13 cellular contexts compared by ENCODE assay signal in genomic region chr2:150698016-150698661, GRCh38.
DNase-seq lines count a peak whose midpoint lies in the region; ATAC-seq and TF ChIP-seq lines count a peak whose summit lies in the region.
"Had no signal": no experiment of that assay in that cellular context is flagged by ENCODE, and none has a peak within 500 bp of the region (broad histone marks: within the 10 kb centered on the region; RNA-seq: fewer than 3 reads in every experiment).

No MANE protein-coding gene starts in this region.

- H4K20me1 ChIP-seq in PC-3 (ENCODE audit: low read length): no peaks in the 10 kb centered on the region
- H4K20me1 ChIP-seq: BLaER1 treated with 17β-estradiol and CSF1 and Interleukin-3, amounts not matched to agents 10 nM and 100 nM had no signal

- H3K27ac ChIP-seq in PC-3 (ENCODE audit: low read length) (peak overlapping the region; percentile 8; the same call in 1 of the 2 replicates), psoas muscle (peak overlapping the region; percentile 38)
- no peak overlapping the region for H3K27ac ChIP-seq in CD8-positive, alpha-beta memory T cell (ENCODE audit: low read depth, low read length)
- H3K27ac ChIP-seq: BLaER1 treated with 17β-estradiol and CSF1 and Interleukin-3, amounts not matched to agents 10 nM and 100 nM had no signal

- no peak overlapping the region for H3K27ac Mint-ChIP-seq in CD8-positive, alpha-beta memory T cell

- no peaks in the 10 kb centered on the region for H3F3A ChIP-seq in PC-3 (ENCODE audit: low read length, unreplicated experiment)

- no peak overlapping the region for H3K9ac ChIP-seq in PC-3 (ENCODE audit: low read length)
- H3K9ac ChIP-seq: BLaER1 treated with 17β-estradiol and CSF1 and Interleukin-3, amounts not matched to agents 10 nM and 100 nM had no signal

- no peaks in the 10 kb centered on the region for H3K9me2 ChIP-seq in PC-3 (replicated peaks; ENCODE audit: low read length)

- H3K9me3 ChIP-seq in PC-3 (ENCODE audit: low read length) (no peaks in the 10 kb centered on the region), psoas muscle (no peaks in the 10 kb centered on the region)
- H3K9me3 ChIP-seq in CD8-positive, alpha-beta memory T cell (ENCODE audit: low read length): no peaks in the 10 kb centered on the region
- H3K9me3 ChIP-seq: BLaER1 treated with 17β-estradiol and CSF1 and Interleukin-3, amounts not matched to agents 10 nM and 100 nM had no signal

- peaks cover 0 to 2% of the 10 kb centered on the region in 2 donors for H3K27me3 Mint-ChIP-seq in CD8-positive, alpha-beta memory T cell

- intact Hi-C loops in PC-3 (cut with micrococcal nuclease): no loop called here
- intact Hi-C loops in psoas muscle (cut with DNase I): no loop called here

- no peaks in the 10 kb centered on the region for H3K79me2 ChIP-seq in PC-3 (ENCODE audit: low read length)

- H3K4me1 ChIP-seq in PC-3 (ENCODE audit: insufficient read depth, low read length) (peaks cover 20% of the 10 kb centered on the region), psoas muscle (no peaks in the 10 kb centered on the region)
- H3K4me1 ChIP-seq in CD8-positive, alpha-beta memory T cell (ENCODE audit: insufficient read depth, low read length): no peaks in the 10 kb centered on the region

- 75 to 85% (median 81%) methylated on average over 2 of the region's 2 CpGs for WGBS in psoas muscle, 3 donors

- CTCF ChIA-PET in PC-3 (lab: Charles Lee): no interaction called here
- CTCF ChIA-PET in CD8-positive, alpha-beta memory T cell (lab: Charles Lee): no interaction called here

- no peak overlapping the region for H3K4me3 ChIP-seq in PC-3 (ENCODE audit: low read length)
- no peak overlapping the region for H3K4me3 ChIP-seq in psoas muscle
- H3K4me3 ChIP-seq in CD8-positive, alpha-beta memory T cell (ENCODE audit: low read length): no peak overlapping the region
- H3K4me3 ChIP-seq: BLaER1 treated with 17β-estradiol and CSF1 and Interleukin-3, amounts not matched to agents 10 nM and 100 nM; lung had no signal

- peaks cover 0 to 2% (median 0%) of the 10 kb centered on the region in 5 donors for H3K9me3 Mint-ChIP-seq in CD8-positive, alpha-beta memory T cell

- H3K4me2 ChIP-seq in PC-3 (ENCODE audit: low read length): peak overlapping the region; percentile 13; the same call in 1 of the 2 replicates

- TF ChIP-seq CTCF in AG09319 (IDR thresholded peaks at IDR 0.05; ENCODE audit: low read depth, low read length) (no peak), PC-3 (conservative IDR thresholded peaks at IDR 0.05; ENCODE audit: low read depth, low read length) (no peak), psoas muscle (IDR thresholded peaks at IDR 0.05) (no peak)

- no peaks in the 10 kb centered on the region for H3K36me3 ChIP-seq in PC-3 (ENCODE audit: low read depth, low read length)
- H3K36me3 ChIP-seq in psoas muscle (ENCODE audit: insufficient read depth in 1 of 2, low read depth in 1 of 2): no peaks in the 10 kb centered on the region
- no peaks in the 10 kb centered on the region for H3K36me3 ChIP-seq in CD8-positive, alpha-beta memory T cell (ENCODE audit: insufficient read depth, low read length)
- H3K36me3 ChIP-seq: BLaER1 treated with 17β-estradiol and CSF1 and Interleukin-3, amounts not matched to agents 10 nM and 100 nM had no signal

- no TSS peak for BruUV-seq in PC-3 (replicated peaks; lab: Mats Ljungman, UMichigan)

- H3K36me3 Mint-ChIP-seq in CD8-positive, alpha-beta memory T cell: no peaks in the 10 kb centered on the region

- POLR2A ChIA-PET in PC-3 (lab: Charles Lee; ENCODE audit: unreplicated experiment): no interaction called here
- POLR2A ChIA-PET in CD8-positive, alpha-beta memory T cell (lab: Charles Lee): no interaction called here

- H3K4me1 Mint-ChIP-seq in CD8-positive, alpha-beta memory T cell: no peaks in the 10 kb centered on the region

- H3K27me3 ChIP-seq in PC-3 (ENCODE audit: low read length) (no peaks in the 10 kb centered on the region), psoas muscle (ENCODE audit: insufficient read depth in 3 of 3, low read length in 2 of 3) (no peaks in the 10 kb centered on the region)
- no peaks in the 10 kb centered on the region for H3K27me3 ChIP-seq in CD8-positive, alpha-beta memory T cell (ENCODE audit: insufficient read depth, low read length, poor library complexity, severe bottlenecking)
- H3K27me3 ChIP-seq: BLaER1 treated with 17β-estradiol and CSF1 and Interleukin-3, amounts not matched to agents 10 nM and 100 nM had no signal

- H2AFZ ChIP-seq in PC-3 (ENCODE audit: low read length): peak overlapping the region; percentile 23; the same call in 1 of the 2 replicates

- H3K4me3 Mint-ChIP-seq in CD8-positive, alpha-beta memory T cell: no peak overlapping the region

- DNase-seq in AG09319 (ENCODE audit: extremely low read depth, low read depth) (peak; percentile 90), PC-3 (peak; percentile 27), fibroblast of peridontal ligament (ENCODE audit: extremely low read depth) (peak; percentile 97), psoas muscle (no peak), H4 (ENCODE audit: low spot score) (no peak)
- no peak for DNase-seq in CD8-positive, alpha-beta memory T cell
- DNase-seq: MM.1S; stimulated activated CD4-positive, alpha-beta T cell treated with anti-CD3 and anti-CD28 coated beads, Interleukin-1b, Interleukin-23, amount 100 ng/mL, for 48 hours; SW 1271 had no signal

- ATAC-seq in PC-3 (no peak; the same call in 1 of the 2 replicates), psoas muscle (peak in 1 of 4 donors; percentile 56), GM21717 (IDR thresholded peaks at IDR 0.05; ENCODE audit: unreplicated experiment) (no peak), GM21390 (IDR thresholded peaks at IDR 0.05; ENCODE audit: unreplicated experiment) (no peak)

Comparison
In these comparisons a context has a peak if more than half of its experiments do, and no peak if none do; other contexts are left out.
1. DNase-seq: peak in AG09319 (single experiment), PC-3 (single experiment) and fibroblast of peridontal ligament (single experiment); none in psoas muscle (0 of 2), H4 (single experiment) and CD8-positive, alpha-beta memory T cell (0 of 5).